Comparison of ENCODE assay signal across 12 cellular contexts in the genomic region with DNA sequence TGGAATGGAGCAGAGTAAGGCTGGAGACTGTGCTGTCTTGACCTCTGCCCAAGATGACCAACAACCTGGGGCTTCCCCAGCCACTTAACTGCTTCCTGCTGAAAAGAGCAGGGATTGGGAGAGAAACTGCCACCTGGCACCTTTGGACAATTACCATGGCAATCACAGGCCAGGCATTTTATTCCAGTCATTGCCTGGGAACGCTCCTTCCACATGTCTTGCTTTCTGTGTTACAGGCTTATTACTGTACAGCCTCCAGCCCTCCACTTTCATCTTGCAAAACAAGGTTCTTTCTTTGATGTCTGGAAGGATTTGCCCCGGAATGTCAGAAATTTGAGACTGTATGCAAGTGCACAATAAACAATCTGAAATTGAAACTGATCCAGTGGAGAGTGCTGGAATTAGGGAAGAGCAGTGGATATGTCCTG. TPM values are rescaled to one million over a fixed set of nuclear protein-coding genes. Genes with fewer than 3 reads are reported as not detected.
A peak's percentile ranks its signal among the peaks of the same experiment; 100 is the strongest.
DNase-seq lines count a peak whose midpoint lies in the region; ATAC-seq and TF ChIP-seq lines count a peak whose summit lies in the region.
"Had no signal": no experiment of that assay in that cellular context is flagged by ENCODE, and none has a peak within 500 bp of the region (broad histone marks: within the 10 kb centered on the region; RNA-seq: fewer than 3 reads in every experiment).

No MANE protein-coding gene starts in this region.

- no peak for TF ChIP-seq CTCF in body of pancreas (IDR thresholded peaks at IDR 0.05)
- TF ChIP-seq CTCF in endodermal cell (conservative IDR thresholded peaks at IDR 0.05): no peak

- H3K27ac ChIP-seq in body of pancreas (peak overlapping the region in 2 of 4 donors; percentile 36 to 46), endodermal cell (ENCODE audit: low read depth, low read length) (no peak overlapping the region)

- DNase-seq in ACHN (peak; percentile 23), HEK293T (ENCODE audit: extremely low spot score) (peak; percentile 1), body of pancreas (peak; percentile 24 to 67 (median 50)), left colon (peak; percentile 62 to 86), endodermal cell (no peak), NCI-H446 treated with DMSO at 0.1 percent for 48 hours (lab: John Stamatoyannopoulos, UW) (no peak), COR-L47 (lab: John Stamatoyannopoulos, UW) (no peak)
- DNase-seq in activated CD4-positive, alpha-beta memory T cell treated with anti-CD3 and anti-CD28 coated beads for 36 hours: no peak
- DNase-seq: activated CD4-positive, alpha-beta T cell treated with anti-CD3 and anti-CD28 coated beads for 4 hours; AML-193; NCI-H1105; nephron progenitor cell had no signal

- no peaks in the 10 kb centered on the region for H3K4me1 Mint-ChIP-seq in endodermal cell
- no peaks in the 10 kb centered on the region for H3K4me1 Mint-ChIP-seq in activated CD4-positive, alpha-beta memory T cell treated with anti-CD3 and anti-CD28 coated beads for 36 hours (ENCODE audit: low read depth)

- H3K36me3 ChIP-seq in body of pancreas (replicated peaks in 1 of 2; ENCODE audit: insufficient read depth in 1 of 2, low read depth in 2 of 2) (no peaks in the 10 kb centered on the region), endodermal cell (ENCODE audit: control insufficient read depth, insufficient read depth, low read length) (no peaks in the 10 kb centered on the region)

- no peak overlapping the region for H3K9ac ChIP-seq in endodermal cell (ENCODE audit: extremely low read depth, low read length, poor library complexity, severe bottlenecking)

- peak; percentile 84 for ATAC-seq in body of pancreas
- peak; percentile 59 for ATAC-seq in left colon

- H3K27me3 ChIP-seq in body of pancreas: no peaks in the 10 kb centered on the region
- no peaks in the 10 kb centered on the region for H3K27me3 ChIP-seq in endodermal cell (ENCODE audit: control insufficient read depth, insufficient read depth, low read length, poor library complexity, severe bottlenecking)

- H3K4me1 ChIP-seq in body of pancreas: peaks cover 11% of the 10 kb centered on the region
- peaks cover 3% of the 10 kb centered on the region for H3K4me1 ChIP-seq in endodermal cell (ENCODE audit: control insufficient read depth, insufficient read depth, low read length)

- POLR2A ChIA-PET in HEK293T (lab: Yijun Ruan, JAX): no interaction called here
- POLR2A ChIA-PET in activated CD4-positive, alpha-beta memory T cell treated with anti-CD3 and anti-CD28 coated beads for 36 hours (lab: Charles Lee): no interaction called here

- H3K9me3 Mint-ChIP-seq in endodermal cell: no peaks in the 10 kb centered on the region
- H3K9me3 Mint-ChIP-seq in activated CD4-positive, alpha-beta memory T cell treated with anti-CD3 and anti-CD28 coated beads for 36 hours: no peaks in the 10 kb centered on the region
- H3K9me3 Mint-ChIP-seq: nephron progenitor cell had no signal

- no peak overlapping the region for H3K27ac Mint-ChIP-seq in endodermal cell
- H3K27ac Mint-ChIP-seq in activated CD4-positive, alpha-beta memory T cell treated with anti-CD3 and anti-CD28 coated beads for 36 hours: no peak overlapping the region
- H3K27ac Mint-ChIP-seq: nephron progenitor cell had no signal

- no peaks in the 10 kb centered on the region for H3K36me3 Mint-ChIP-seq in endodermal cell (ENCODE audit: low read depth)
- H3K36me3 Mint-ChIP-seq in activated CD4-positive, alpha-beta memory T cell treated with anti-CD3 and anti-CD28 coated beads for 36 hours: no peaks in the 10 kb centered on the region

- intact Hi-C loops in body of pancreas (cut with DNase I) (no loop called here), left colon (cut with DNase I, micrococcal nuclease) (no loop called here)
- intact Hi-C loops in activated CD4-positive, alpha-beta memory T cell treated with anti-CD3 and anti-CD28 coated beads for 36 hours (cut with micrococcal nuclease): no loop called here

- 38 to 40% methylated on average over 2 of the region's 2 CpGs for WGBS in body of pancreas, 2 donors
- 75 to 97% methylated on average over 2 of the region's 2 CpGs for WGBS in endodermal cell (ENCODE audit: insufficient coverage in 1 of 2, insufficient read length in 1 of 2), 2 experiments

- H3K9me3 ChIP-seq in body of pancreas (no peaks in the 10 kb centered on the region), endodermal cell (ENCODE audit: control insufficient read depth, low read length) (no peaks in the 10 kb centered on the region)

- no peaks in the 10 kb centered on the region for H3K27me3 Mint-ChIP-seq in endodermal cell (ENCODE audit: insufficient read depth)
- H3K27me3 Mint-ChIP-seq in activated CD4-positive, alpha-beta memory T cell treated with anti-CD3 and anti-CD28 coated beads for 36 hours: peaks cover 4% of the 10 kb centered on the region

- CTCF ChIA-PET in HEK293T (lab: Yijun Ruan, JAX): no interaction called here
- CTCF ChIA-PET in activated CD4-positive, alpha-beta memory T cell treated with anti-CD3 and anti-CD28 coated beads for 36 hours (lab: Charles Lee): no interaction called here

- H3K4me3 ChIP-seq in body of pancreas (no peak overlapping the region), endodermal cell (ENCODE audit: low read length) (no peak overlapping the region)

- no peak for TF ChIP-seq POLR2A in body of pancreas (IDR thresholded peaks at IDR 0.05)

- no peak overlapping the region for H3K4me3 Mint-ChIP-seq in endodermal cell
- H3K4me3 Mint-ChIP-seq in activated CD4-positive, alpha-beta memory T cell treated with anti-CD3 and anti-CD28 coated beads for 36 hours: no peak overlapping the region
- H3K4me3 Mint-ChIP-seq: nephron progenitor cell had no signal

- in situ Hi-C loops in ACHN (cut with HindIII; ENCODE audit: low pct_ligation_motif_present, low pct_unique_long_range_greater_than_20kb, low sequenced_read_pairs): no loop called here

TF ChIP-seq in HEK293T, 16 proteins besides CTCF, POLR2A, EP300 and RAD21:
- TF ChIP-seq NFRKB (IDR thresholded peaks at IDR 0.05): no peak
- TF ChIP-seq FOXA1 (IDR thresholded peaks at IDR 0.05): no peak
- no peak for TF ChIP-seq SUZ12 (IDR thresholded peaks at IDR 0.05)
- TF ChIP-seq SP1 (IDR thresholded peaks at IDR 0.05): no peak
- TF ChIP-seq LEF1 (IDR thresholded peaks at IDR 0.05; ENCODE audit: borderline replicate concordance): no peak
- TF ChIP-seq TARDBP (IDR thresholded peaks at IDR 0.05): no peak
- TF ChIP-seq BHLHE40 (IDR thresholded peaks at IDR 0.05; ENCODE audit: borderline replicate concordance): no peak
- no peak for TF ChIP-seq L3MBTL2 (conservative IDR thresholded peaks at IDR 0.05)
- TF ChIP-seq ELF4 (IDR thresholded peaks at IDR 0.05): no peak

RNA-seq across cellular contexts. Expression of a gene that starts 2.8 kb away (rescaled TPM):
- total RNA-seq in body of pancreas (not detected), left colon (100 to 1,000 TPM; 153 to 171 TPM), endodermal cell (not detected)
- polyA plus RNA-seq in endodermal cell (2013, experiment 1 of 2): not detected
- polyA plus RNA-seq in endodermal cell (2013, experiment 2 of 2): not detected
- not detected for total RNA-seq in activated CD4-positive, alpha-beta memory T cell treated with anti-CD3 and anti-CD28 coated beads for 36 hours

RNA-seq across cellular contexts. Expression of a gene that starts 18.2 kb away (rescaled TPM):
- total RNA-seq in body of pancreas (100 to 1,000 TPM; 110 to 134 TPM), left colon (100 to 1,000 TPM; 392 to 417 TPM), endodermal cell (100 to 1,000 TPM; 129 to 141 TPM)
- 20.7 TPM for polyA plus RNA-seq in endodermal cell (2013, experiment 1 of 2)
- polyA plus RNA-seq in endodermal cell (2013, experiment 2 of 2): 13.5 TPM
- total RNA-seq in activated CD4-positive, alpha-beta memory T cell treated with anti-CD3 and anti-CD28 coated beads for 36 hours: 10 to 100 TPM; 11.3 to 13.1 TPM

RNA-seq across cellular contexts. Expression of a gene that starts 18.4 kb away (rescaled TPM):
- total RNA-seq in body of pancreas (10 to 100 TPM; 18.7 to 36.6 TPM), left colon (10 to 100 TPM; 32.8 to 36.9 TPM), endodermal cell (10 to 100 TPM; 34.0 to 41.0 TPM)
- polyA plus RNA-seq in endodermal cell (2013, experiment 1 of 2): 49.7 TPM
- 41.3 TPM for polyA plus RNA-seq in endodermal cell (2013, experiment 2 of 2)
- 10 to 100 TPM; 32.5 to 34.5 TPM for total RNA-seq in activated CD4-positive, alpha-beta memory T cell treated with anti-CD3 and anti-CD28 coated beads for 36 hours

RNA-seq across cellular contexts. Expression of a gene that starts 18.8 kb away (rescaled TPM):
- total RNA-seq in body of pancreas (10 to 100 TPM; 27.0 to 29.3 TPM), left colon (10 to 100 TPM; 25.3 to 26.8 TPM), endodermal cell (10 to 100 TPM; 15.6 to 15.9 TPM)
- 15.9 TPM for polyA plus RNA-seq in endodermal cell (2013, experiment 1 of 2)
- 15.6 TPM for polyA plus RNA-seq in endodermal cell (2013, experiment 2 of 2)
- total RNA-seq in activated CD4-positive, alpha-beta memory T cell treated with anti-CD3 and anti-CD28 coated beads for 36 hours: 10 to 100 TPM; 22.8 to 26.1 TPM

RNA-seq across cellular contexts. Expression of a gene that starts 48.4 kb away (rescaled TPM):
- total RNA-seq in body of pancreas (1 to 10 TPM; 6.2 to 6.3 TPM), left colon (1 to 10 TPM; 3.7 to 8.9 TPM), endodermal cell (1 to 10 TPM; 1.8 to 2.8 TPM)
- polyA plus RNA-seq in endodermal cell (2013, experiment 1 of 2): 0.39 TPM
- 0.50 TPM for polyA plus RNA-seq in endodermal cell (2013, experiment 2 of 2)
- under 1 TPM; 0.29 to 0.53 TPM for total RNA-seq in activated CD4-positive, alpha-beta memory T cell treated with anti-CD3 and anti-CD28 coated beads for 36 hours

Comparison
In these comparisons a context has a peak if more than half of its experiments do, and no peak if none do; other contexts are left out.
1. DNase-seq: peak in ACHN (single experiment), HEK293T (single experiment), body of pancreas (4 of 4) and left colon (2 of 2); none in endodermal cell (single experiment), NCI-H446 treated with DMSO at 0.1 percent for 48 hours (single experiment), activated CD4-positive, alpha-beta memory T cell treated with anti-CD3 and anti-CD28 coated beads for 36 hours (single experiment) and COR-L47 (single experiment).
2. RNA of a gene that starts 2.8 kb away (total RNA-seq): 153 to 171 TPM in left colon; not detected in body of pancreas, not detected in endodermal cell and not detected in activated CD4-positive, alpha-beta memory T cell treated with anti-CD3 and anti-CD28 coated beads for 36 hours; every median in the first group is over 100 times any median in the second.
3. RNA of a gene that starts 18.2 kb away (total RNA-seq): 392 to 417 TPM in left colon, 129 to 141 TPM in endodermal cell and 110 to 134 TPM in body of pancreas; 11.3 to 13.1 TPM in activated CD4-positive, alpha-beta memory T cell treated with anti-CD3 and anti-CD28 coated beads for 36 hours; every median in the first group is over 4 times any median in the second.